25 cellular contexts compared by ENCODE assay signal in genomic region chr4:24952667-24953066, GRCh38. TPM values are rescaled to one million over a fixed set of nuclear protein-coding genes. Genes with fewer than 3 reads are reported as not detected.
"Had no signal": no experiment of that assay in that cellular context is flagged by ENCODE, and none has a peak within 500 bp of the region (broad histone marks: within the 10 kb centered on the region; RNA-seq: fewer than 3 reads in every experiment).

No MANE protein-coding gene starts in this region.

- H3K9me3 ChIP-seq: ovary, psoas muscle, right lobe of liver, sigmoid colon, thoracic aorta, thyroid gland, upper lobe of left lung had no signal

- H3K4me1 ChIP-seq: parathyroid adenoma, psoas muscle, right lobe of liver, sigmoid colon, stomach, thyroid gland, tibial nerve, upper lobe of left lung, vagina had no signal

- H3K27me3 ChIP-seq: ovary, right lobe of liver, sigmoid colon, stomach, thyroid gland, tibial nerve, upper lobe of left lung, vagina had no signal

- H2AFZ ChIP-seq: parathyroid adenoma had no signal

- DNase-seq: naive thymus-derived CD4-positive, alpha-beta T cell; natural killer cell; occipital lobe; ovary; posterior cingulate gyrus; psoas muscle; right cardiac atrium; right lobe of liver; sigmoid colon; small intestine; stimulated activated CD4-positive, alpha-beta T cell treated with anti-CD3 and anti-CD28 coated beads, Interleukin-15, amount 100 ng/mL, for 24 hours; stimulated activated CD4-positive, alpha-beta T cell treated with anti-CD3 and anti-CD28 coated beads, Interleukin-2, amount 100 ng/mL, for 24 hours; stimulated activated CD4-positive, alpha-beta T cell treated with anti-CD3 and anti-CD28 coated beads, Interleukin-2, amount 100 ng/mL, for 48 hours; stimulated activated CD4-positive, alpha-beta T cell treated with anti-CD3 and anti-CD28 coated beads, Interleukin-4, amount 100 ng/mL, for 24 hours; stimulated activated naive B cell treated with anti-CD40 and anti-IgM and Interleukin-4, amounts not matched to agents 10 μg/mL and 1 μg/mL and 100 μg/mL, for 72 hours; stimulated activated naive CD4-positive, alpha-beta T cell treated with Interleukin-2 at 50 U/mL for 16 hours; stomach; thyroid gland; trophoblast cell; upper lobe of left lung had no signal

- H3K36me3 ChIP-seq: ovary, right lobe of liver, sigmoid colon, stomach, thoracic aorta, thyroid gland, upper lobe of left lung, vagina had no signal

- H3K9ac ChIP-seq: parathyroid adenoma had no signal

- H3K79me2 ChIP-seq: parathyroid adenoma had no signal

- ATAC-seq: naive thymus-derived CD4-positive, alpha-beta T cell; natural killer cell; psoas muscle; right cardiac atrium; right lobe of liver; stimulated activated effector memory CD8-positive, alpha-beta T cell treated with anti-CD3 and anti-CD28 coated beads, Interleukin-12 subunit alpha, Interleukin-12 subunit beta, amount 100 ng/mL, for 72 hours; stimulated activated naive B cell treated with anti-CD40 and anti-IgM and Interleukin-4, amounts not matched to agents 10 μg/mL and 1 μg/mL and 100 μg/mL, for 72 hours had no signal

- H3K27ac ChIP-seq: ovary, parathyroid adenoma, psoas muscle, right lobe of liver, sigmoid colon, stomach, thoracic aorta, thyroid gland, tibial nerve, upper lobe of left lung, vagina had no signal

- H3K4me3 ChIP-seq: ovary, psoas muscle, right lobe of liver, sigmoid colon, stomach, thoracic aorta, thyroid gland, tibial nerve, upper lobe of left lung, vagina had no signal

RNA-seq across cellular contexts. Expression of gene CCDC149, which starts 39.8 kb away (rescaled TPM):
- polyA plus RNA-seq: naive thymus-derived CD4-positive, alpha-beta T cell had no signal
